23 cellular contexts compared by ENCODE assay signal in genomic region chrX:69287025-69287540, GRCh38.
"Had no signal": no experiment of that assay in that cellular context is flagged by ENCODE, and none has a peak within 500 bp of the region (broad histone marks: within the 10 kb centered on the region; RNA-seq: fewer than 3 reads in every experiment).

No MANE protein-coding gene starts in this region.

- H3K4me2 ChIP-seq: SK-N-SH had no signal

- H3K9me3 Mint-ChIP-seq: activated CD4-positive, alpha-beta memory T cell treated with anti-CD3 and anti-CD28 coated beads for 36 hours; activated CD4-positive, alpha-beta T cell treated with anti-CD3 and anti-CD28 coated beads, Interleukin-2, amount 10 ng/mL, durations not matched to agents 7 days and 5 days; activated naive CD4-positive, alpha-beta T cell treated with anti-CD3 and anti-CD28 coated beads for 36 hours; activated T-cell treated with anti-CD3 and anti-CD28 coated beads, Interleukin-2, amount 50 U/mL, for 4 hours had no signal

- H3K4me1 Mint-ChIP-seq: activated CD4-positive, alpha-beta T cell treated with anti-CD3 and anti-CD28 coated beads, Interleukin-2, amount 10 ng/mL, durations not matched to agents 7 days and 5 days had no signal

- H3K27ac ChIP-seq: brain microvascular endothelial cell, cardiac muscle cell, VCaP had no signal

- H3K4me3 ChIP-seq: cardiac muscle cell had no signal

- DNase-seq: activated CD4-positive, alpha-beta memory T cell treated with anti-CD3 and anti-CD28 coated beads for 36 hours; activated CD4-positive, alpha-beta T cell treated with anti-CD3 and anti-CD28 coated beads, Interleukin-2, amount 10 ng/mL, durations not matched to agents 7 days and 5 days; activated CD4-positive, CD25-positive, alpha-beta regulatory T cell; activated CD8-positive, alpha-beta memory T cell treated with anti-CD3 and anti-CD28 coated beads for 24 hours; activated effector memory CD4-positive, alpha-beta T cell treated with anti-CD3 and anti-CD28 coated beads, Interleukin-2, amount 50 U/mL, for 16 hours; activated naive CD4-positive, alpha-beta T cell treated with anti-CD3 and anti-CD28 coated beads for 36 hours; activated T-cell treated with anti-CD3 and anti-CD28 coated beads, Interleukin-2, amount 50 U/mL, for 4 hours; brain microvascular endothelial cell; Kasumi-1; KBM-7; NCI-H1092; NCI-H1417; NCI-H1930; NCI-H446; NCI-H524 treated with DMSO at 0.1 percent for 48 hours; NCI-H774; RPMI8226; SK-N-SH; T-helper 1 cell had no signal

- H3K27ac Mint-ChIP-seq: activated CD4-positive, alpha-beta memory T cell treated with anti-CD3 and anti-CD28 coated beads for 36 hours; activated CD4-positive, alpha-beta T cell treated with anti-CD3 and anti-CD28 coated beads, Interleukin-2, amount 10 ng/mL, durations not matched to agents 7 days and 5 days; activated naive CD4-positive, alpha-beta T cell treated with anti-CD3 and anti-CD28 coated beads for 36 hours; activated naive CD8-positive, alpha-beta T cell had no signal

- H3K36me3 Mint-ChIP-seq: activated CD4-positive, alpha-beta memory T cell treated with anti-CD3 and anti-CD28 coated beads for 36 hours; activated naive CD8-positive, alpha-beta T cell had no signal

- H3K27me3 ChIP-seq: brain microvascular endothelial cell, cardiac muscle cell had no signal

- ATAC-seq: Right ventricle myocardium inferior had no signal

- H3K9ac ChIP-seq: SK-N-SH had no signal

- H3K27me3 Mint-ChIP-seq: activated CD4-positive, alpha-beta memory T cell treated with anti-CD3 and anti-CD28 coated beads for 36 hours; activated CD4-positive, alpha-beta T cell treated with anti-CD3 and anti-CD28 coated beads, Interleukin-2, amount 10 ng/mL, durations not matched to agents 7 days and 5 days; activated naive CD8-positive, alpha-beta T cell had no signal

- H3K36me3 ChIP-seq: brain microvascular endothelial cell, cardiac muscle cell had no signal

- H3K4me3 Mint-ChIP-seq: activated CD4-positive, alpha-beta memory T cell treated with anti-CD3 and anti-CD28 coated beads for 36 hours; activated CD4-positive, alpha-beta T cell treated with anti-CD3 and anti-CD28 coated beads, Interleukin-2, amount 10 ng/mL, durations not matched to agents 7 days and 5 days; activated naive CD4-positive, alpha-beta T cell treated with anti-CD3 and anti-CD28 coated beads for 36 hours; activated naive CD8-positive, alpha-beta T cell; activated T-cell treated with anti-CD3 and anti-CD28 coated beads, Interleukin-2, amount 50 U/mL, for 4 hours had no signal

- H3K9me3 ChIP-seq: SK-N-SH had no signal
